In genomic region chr16:47946077-47946476, GRCh38 we compare ENCODE assay signal across 1 cellular context.
TF ChIP-seq lines count a peak whose summit lies in the region.

No MANE protein-coding gene starts in this region.

TF ChIP-seq in IMR-90, 13 proteins besides CTCF, POLR2A, EP300 and RAD21:
- TF ChIP-seq MAFK (IDR thresholded peaks at IDR 0.05; ENCODE audit: low read depth, low read length) (no peak), SMC3 (IDR thresholded peaks at IDR 0.05; ENCODE audit: low read depth, low read length) (no peak), FOS (IDR thresholded peaks at IDR 0.05; ENCODE audit: low read depth, low read length) (no peak), USF2 (IDR thresholded peaks at IDR 0.05; ENCODE audit: low read depth, low read length) (no peak), MXI1 (IDR thresholded peaks at IDR 0.05; ENCODE audit: borderline replicate concordance, low read depth, low read length) (no peak), ELK1 (IDR thresholded peaks at IDR 0.05; ENCODE audit: borderline replicate concordance, low read depth, low read length) (no peak), RCOR1 (IDR thresholded peaks at IDR 0.05; ENCODE audit: insufficient replicate concordance, low read length) (no peak), MAZ (IDR thresholded peaks at IDR 0.05; ENCODE audit: borderline replicate concordance, low read depth, low read length) (no peak), BHLHE40 (IDR thresholded peaks at IDR 0.05; ENCODE audit: low read depth, low read length) (no peak), CEBPB (IDR thresholded peaks at IDR 0.05; ENCODE audit: low read depth, low read length) (no peak), CHD1 (IDR thresholded peaks at IDR 0.05; ENCODE audit: low read depth, low read length) (no peak), NFE2L2 (IDR thresholded peaks at IDR 0.05; ENCODE audit: low read depth, low read length) (no peak)
